Comparison of ENCODE assay signal across 6 cellular contexts in the genomic region with DNA sequence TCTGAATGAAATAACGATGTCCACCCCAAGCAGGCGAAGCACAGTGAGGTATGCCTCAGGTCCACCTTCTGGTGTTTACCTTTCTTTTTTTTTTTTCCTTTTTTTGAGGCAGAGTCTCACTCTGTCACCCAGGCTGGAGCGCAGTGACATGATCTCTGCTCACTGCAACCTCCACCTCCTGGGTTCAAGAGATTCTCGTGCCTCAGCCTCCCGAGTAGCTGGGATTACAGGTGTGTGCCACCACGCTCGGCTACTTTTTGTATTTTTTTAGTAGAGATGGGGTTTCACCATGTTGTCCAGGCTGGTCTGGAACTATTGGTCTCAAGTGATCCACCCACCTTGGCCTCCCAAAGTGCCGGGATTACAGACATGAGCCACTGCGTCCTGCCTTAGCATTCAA. TPM values are rescaled to one million over a fixed set of nuclear protein-coding genes. Genes with fewer than 3 reads are reported as not detected.
"Had no signal": no experiment of that assay in that cellular context is flagged by ENCODE, and none has a peak within 500 bp of the region (broad histone marks: within the 10 kb centered on the region; RNA-seq: fewer than 3 reads in every experiment).

No MANE protein-coding gene starts in this region.

RNA-seq across cellular contexts. Expression of a gene that starts 38.2 kb away (rescaled TPM):
- total RNA-seq: LHCN-M2, NCI-H460, PC-9, RPMI7951, SK-MEL-5 had no signal
- polyA plus RNA-seq: SK-N-SH had no signal
